8 cellular contexts compared by ENCODE assay signal in the genomic region with DNA sequence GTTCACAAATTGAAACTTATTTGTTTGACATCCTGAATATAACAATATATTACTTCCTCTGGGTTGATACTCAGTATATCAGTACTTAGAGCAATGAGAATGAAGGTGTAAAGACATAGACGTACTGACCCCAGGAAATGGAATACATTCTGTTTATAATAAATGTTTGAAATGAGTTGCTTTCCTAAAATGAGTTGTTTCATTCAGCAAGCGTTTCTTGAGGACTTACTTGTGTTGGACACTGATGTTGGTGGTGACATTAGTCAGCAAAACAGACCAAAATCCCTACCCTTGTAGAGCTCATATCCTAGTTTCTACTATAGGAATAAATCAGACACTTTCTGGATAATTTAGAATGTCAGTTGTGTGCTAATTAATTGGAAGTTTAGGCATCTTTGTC.
"Had no signal": no experiment of that assay in that cellular context is flagged by ENCODE, and none has a peak within 500 bp of the region (broad histone marks: within the 10 kb centered on the region; RNA-seq: fewer than 3 reads in every experiment).

No MANE protein-coding gene starts in this region.

- DNase-seq: GDM1, GF-D8 had no signal

- ATAC-seq: GM12878 had no signal

- H3K4me3 ChIP-seq: GM12878 had no signal

- FAIRE-seq: G401.6, GM12878, GM12891, GM12892, GM18507, GM19239 had no signal
